ENCODE assay signal across 1 cellular context in the genomic region with DNA sequence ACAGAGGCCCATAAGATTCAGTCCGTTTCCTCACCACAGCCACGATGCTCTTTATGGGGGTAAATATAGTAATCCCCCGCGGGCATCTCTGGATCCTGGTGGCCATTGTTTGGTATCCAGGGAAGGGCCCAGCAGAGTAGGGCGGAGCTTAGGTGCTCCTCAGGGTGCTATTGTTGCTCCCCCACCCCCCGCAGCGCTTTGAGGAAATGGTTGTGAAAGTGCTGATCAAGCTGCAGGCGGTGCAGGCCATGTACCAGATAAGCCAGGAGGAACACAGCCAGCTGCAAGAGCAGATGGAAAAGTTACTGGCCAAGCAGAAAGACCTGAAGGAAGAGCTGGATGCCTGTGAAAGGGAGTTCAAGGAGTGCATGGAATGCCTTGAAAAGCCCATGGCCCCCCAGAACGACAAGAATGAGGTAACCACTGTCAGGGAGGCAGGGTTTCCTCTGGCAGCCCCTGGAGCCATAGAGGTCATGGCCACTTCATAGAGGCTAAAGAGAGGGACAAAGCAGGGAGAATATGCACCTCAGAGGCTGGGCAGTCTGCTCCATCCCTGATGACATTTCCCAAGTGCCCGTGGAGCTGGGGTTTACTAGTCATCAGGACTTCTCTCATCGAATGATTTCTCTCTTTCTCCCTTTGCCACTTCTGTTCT.
TF ChIP-seq lines count a peak whose summit lies in the region.

No MANE protein-coding gene starts in this region.

TF ChIP-seq in HepG2, 621 proteins besides CTCF, POLR2A, EP300 and RAD21:
- TF ChIP-seq ZNF570 (CRISPR knock-in tag; IDR thresholded peaks at IDR 0.05; ENCODE audit: borderline replicate concordance) (no peak), RFXANK (CRISPR knock-in tag; IDR thresholded peaks at IDR 0.05) (no peak), FOXK2 (IDR thresholded peaks at IDR 0.05) (no peak), ZBTB3 (CRISPR knock-in tag; IDR thresholded peaks at IDR 0.05; ENCODE audit: borderline replicate concordance, low read depth) (no peak), ZFX (CRISPR knock-in tag; IDR thresholded peaks at IDR 0.05; ENCODE audit: low read depth) (no peak), NKX3-1 (CRISPR knock-in tag; IDR thresholded peaks at IDR 0.05) (no peak), ZNF510 (CRISPR knock-in tag; IDR thresholded peaks at IDR 0.05; ENCODE audit: low read depth) (no peak), FOXA3 (CRISPR knock-in tag; IDR thresholded peaks at IDR 0.05) (no peak)
TF ChIP-seq in HepG2: peak in this region for 0.
